In genomic region chr18:5294618-5295230, GRCh38 we compare ENCODE assay signal across 8 cellular contexts. TPM values are rescaled to one million over a fixed set of nuclear protein-coding genes. Genes with fewer than 3 reads are reported as not detected.
DNase-seq lines count a peak whose midpoint lies in the region; ATAC-seq, FAIRE-seq and TF ChIP-seq lines count a peak whose summit lies in the region.

No MANE protein-coding gene starts in this region.

- no peaks in the 10 kb centered on the region for H4K20me1 ChIP-seq in BLaER1 treated with 17β-estradiol and CSF1 and Interleukin-3, amounts not matched to agents 10 nM and 100 nM

- peak overlapping the region; percentile 67 to 85 (median 80) for H3K4me3 ChIP-seq in BLaER1 treated with 17β-estradiol and CSF1 and Interleukin-3, amounts not matched to agents 10 nM and 100 nM
- H3K4me3 ChIP-seq in foreskin fibroblast (ENCODE audit: low read depth in 1 of 2, low read length in 2 of 2) (peak overlapping the region; percentile 73 to 87), thymus (ENCODE audit: low read length) (peak overlapping the region; percentile 85)

- H3K36me3 Mint-ChIP-seq in activated T-helper 2 cell treated with anti-CD3 and anti-CD28 coated beads, Interferon-gamma antibody, Interleukin-2, Interleukin-4, amounts not matched to agents 10 μg/mL and 5 μg/mL and 100 μg/mL, durations not matched to agents 14 hours and 24 hours and 36 hours (ENCODE audit: low read depth) = peaks cover 35% of the 10 kb centered on the region

- peaks cover 3% of the 10 kb centered on the region for H3K27me3 Mint-ChIP-seq in activated T-helper 2 cell treated with anti-CD3 and anti-CD28 coated beads, Interferon-gamma antibody, Interleukin-2, Interleukin-4, amounts not matched to agents 10 μg/mL and 5 μg/mL and 100 μg/mL, durations not matched to agents 14 hours and 24 hours and 36 hours (ENCODE audit: low read depth)

- FAIRE-seq in RCC 7860 (lab: Jason Lieb, UNC) = no peak

- ATAC-seq in GM19372 (IDR thresholded peaks at IDR 0.05; ENCODE audit: low read depth, unreplicated experiment) = peak; percentile 8
- ATAC-seq in HG03520 (IDR thresholded peaks at IDR 0.05; ENCODE audit: unreplicated experiment) = peak; percentile 20

- H3K9me3 ChIP-seq in BLaER1 treated with 17β-estradiol and CSF1 and Interleukin-3, amounts not matched to agents 10 nM and 100 nM (replicated peaks in 1 of 11) = no peaks in the 10 kb centered on the region
- H3K9me3 ChIP-seq in thymus (ENCODE audit: control insufficient read depth) = no peaks in the 10 kb centered on the region

- peak overlapping the region; percentile 79 to 98 (median 91) for H3K4me2 ChIP-seq in BLaER1 treated with 17β-estradiol and CSF1 and Interleukin-3, amounts not matched to agents 10 nM and 100 nM

- DNase-seq in RCC 7860 (ENCODE audit: low spot score) (peak; percentile 6), foreskin fibroblast (no peak), nucleus accumbens (lab: John Stamatoyannopoulos, UW) (peak in 49 of 56 donors; percentile 7 to 72 (median 50))
- peak; percentile 58 for DNase-seq in activated T-helper 2 cell treated with anti-CD3 and anti-CD28 coated beads, Interferon-gamma antibody, Interleukin-2, Interleukin-4, amounts not matched to agents 10 μg/mL and 5 μg/mL and 100 μg/mL, durations not matched to agents 14 hours and 24 hours and 36 hours (ENCODE audit: low spot score)

- under 1% methylated on average over 54 of the region's 54 CpGs for WGBS in thymus

- intact Hi-C loops in activated T-helper 2 cell treated with anti-CD3 and anti-CD28 coated beads, Interferon-gamma antibody, Interleukin-2, Interleukin-4, amounts not matched to agents 10 μg/mL and 5 μg/mL and 100 μg/mL, durations not matched to agents 14 hours and 24 hours and 36 hours (cut with micrococcal nuclease) = loop anchor here (5.0 to 10.0 kb wide), 4 partner anchors 163 to 1842 kb away; partner anchors contain the start of genes L3MBTL4 and TGIF1

- H3K9ac ChIP-seq in BLaER1 treated with 17β-estradiol and CSF1 and Interleukin-3, amounts not matched to agents 10 nM and 100 nM = peak overlapping the region; percentile 95 to 99 (median 97)

- TF ChIP-seq CTCF in foreskin fibroblast (IDR thresholded peaks at IDR 0.05; ENCODE audit: low read depth, low read length) = no peak

- H3K9me3 Mint-ChIP-seq in activated T-helper 2 cell treated with anti-CD3 and anti-CD28 coated beads, Interferon-gamma antibody, Interleukin-2, Interleukin-4, amounts not matched to agents 10 μg/mL and 5 μg/mL and 100 μg/mL, durations not matched to agents 14 hours and 24 hours and 36 hours = no peaks in the 10 kb centered on the region

- H3K27me3 ChIP-seq in BLaER1 treated with 17β-estradiol and CSF1 and Interleukin-3, amounts not matched to agents 10 nM and 100 nM = no peaks in the 10 kb centered on the region
- no peaks in the 10 kb centered on the region for H3K27me3 ChIP-seq in thymus (ENCODE audit: control insufficient read depth, insufficient read depth)

- peak overlapping the region; percentile 84 for H3K4me3 Mint-ChIP-seq in activated T-helper 2 cell treated with anti-CD3 and anti-CD28 coated beads, Interferon-gamma antibody, Interleukin-2, Interleukin-4, amounts not matched to agents 10 μg/mL and 5 μg/mL and 100 μg/mL, durations not matched to agents 14 hours and 24 hours and 36 hours (ENCODE audit: low read depth)

- H3K4me1 ChIP-seq in BLaER1 treated with 17β-estradiol and CSF1 and Interleukin-3, amounts not matched to agents 10 nM and 100 nM = peaks cover 20 to 36% (median 26%) of the 10 kb centered on the region in 10 experiments
- H3K4me1 ChIP-seq in thymus (ENCODE audit: control insufficient read depth, insufficient read depth, low read length) = peaks cover 6% of the 10 kb centered on the region

- peak overlapping the region; percentile 87 for H3K27ac Mint-ChIP-seq in activated T-helper 2 cell treated with anti-CD3 and anti-CD28 coated beads, Interferon-gamma antibody, Interleukin-2, Interleukin-4, amounts not matched to agents 10 μg/mL and 5 μg/mL and 100 μg/mL, durations not matched to agents 14 hours and 24 hours and 36 hours

- peaks cover 30 to 37% (median 32%) of the 10 kb centered on the region in 11 experiments for H3K36me3 ChIP-seq in BLaER1 treated with 17β-estradiol and CSF1 and Interleukin-3, amounts not matched to agents 10 nM and 100 nM
- peaks cover 13% of the 10 kb centered on the region for H3K36me3 ChIP-seq in thymus (ENCODE audit: control insufficient read depth, insufficient read depth)

- H3K27ac ChIP-seq in BLaER1 treated with 17β-estradiol and CSF1 and Interleukin-3, amounts not matched to agents 10 nM and 100 nM = peak overlapping the region; percentile 96 to 99 (median 97)
- peak overlapping the region; percentile 100 for H3K27ac ChIP-seq in thymus (ENCODE audit: low read depth)

- H3K4me1 Mint-ChIP-seq in activated T-helper 2 cell treated with anti-CD3 and anti-CD28 coated beads, Interferon-gamma antibody, Interleukin-2, Interleukin-4, amounts not matched to agents 10 μg/mL and 5 μg/mL and 100 μg/mL, durations not matched to agents 14 hours and 24 hours and 36 hours (ENCODE audit: low read depth) = peaks cover 17% of the 10 kb centered on the region

RNA-seq across cellular contexts. Expression of gene ZBTB14, which starts 0.8 kb away (rescaled TPM):
- total RNA-seq in activated T-helper 2 cell treated with anti-CD3 and anti-CD28 coated beads, Interferon-gamma antibody, Interleukin-2, Interleukin-4, amounts not matched to agents 10 μg/mL and 5 μg/mL and 100 μg/mL, durations not matched to agents 14 hours and 24 hours and 36 hours = 19.2 and 20.2 TPM in 2 replicates
- polyA plus RNA-seq in thymus = 22.3 TPM

Comparison
In these comparisons a context has a peak if more than half of its experiments do, and no peak if none do; other contexts are left out.
1. DNase-seq: peak in RCC 7860 (single experiment), activated T-helper 2 cell treated with anti-CD3 and anti-CD28 coated beads, Interferon-gamma antibody, Interleukin-2, Interleukin-4, amounts not matched to agents 10 μg/mL and 5 μg/mL and 100 μg/mL, durations not matched to agents 14 hours and 24 hours and 36 hours (single experiment) and nucleus accumbens (49 of 56); none in foreskin fibroblast (0 of 2).
2. Peak in every context shown above with its lines, with median percentiles within 50 percentile points of each other: H3K4me3 ChIP-seq.